Comparison of ENCODE assay signal across 9 cellular contexts in the genomic region with DNA sequence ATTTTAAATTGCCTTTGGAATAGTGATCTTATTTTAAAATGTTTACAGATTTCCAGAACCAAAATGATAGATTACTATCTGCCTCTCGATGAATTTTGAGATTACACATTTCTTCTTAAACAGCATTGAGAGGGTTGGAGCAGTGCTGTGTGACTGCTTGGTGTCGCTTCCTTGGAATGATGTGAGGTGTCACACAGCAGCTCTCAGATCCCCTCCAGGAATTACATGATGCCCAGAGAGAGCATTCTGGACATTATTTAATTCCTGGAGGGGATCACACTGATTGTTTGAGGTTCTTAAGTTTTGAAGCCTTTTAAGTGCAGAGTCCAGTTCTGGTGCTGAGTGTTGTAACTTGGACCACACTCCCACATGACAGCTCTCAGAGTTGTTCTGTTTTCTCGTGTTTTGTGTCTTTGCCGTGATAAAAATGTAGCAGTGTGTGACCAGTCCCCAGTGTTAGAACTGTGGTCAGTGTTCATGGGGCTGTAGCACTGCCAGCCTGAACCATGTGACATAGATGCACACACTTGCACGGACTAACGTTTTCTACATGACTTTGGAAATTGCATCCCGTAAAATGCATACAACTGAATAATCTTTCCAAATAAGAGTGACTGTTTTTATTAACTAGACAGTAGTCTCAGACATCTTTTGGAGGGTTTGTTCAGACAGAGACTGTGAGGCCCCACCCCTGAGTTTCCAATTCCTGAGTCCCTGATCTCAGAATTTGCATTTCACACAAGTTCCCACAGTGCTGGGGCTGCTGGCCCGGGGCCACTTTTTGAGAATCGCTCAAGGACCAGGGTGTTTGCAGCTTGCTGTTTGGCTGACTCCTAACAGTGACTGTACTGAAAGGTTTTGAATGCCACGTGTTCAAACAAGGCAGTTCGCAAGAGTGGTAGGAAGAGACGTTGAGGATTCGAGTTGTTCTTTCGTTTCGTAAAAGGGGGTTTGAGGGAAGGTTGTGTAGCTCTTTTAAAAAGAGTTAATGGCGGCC. TPM values are rescaled to one million over a fixed set of nuclear protein-coding genes. Genes with fewer than 3 reads are reported as not detected.
DNase-seq lines count a peak whose midpoint lies in the region; ATAC-seq and TF ChIP-seq lines count a peak whose summit lies in the region.
"Had no signal": no experiment of that assay in that cellular context is flagged by ENCODE, and none has a peak within 500 bp of the region (broad histone marks: within the 10 kb centered on the region; RNA-seq: fewer than 3 reads in every experiment).

No MANE protein-coding gene starts in this region.

- no peak overlapping the region for H3K18ac ChIP-seq in mesendoderm (ENCODE audit: low read length)

- H3K4me1 ChIP-seq in ACC112 (ENCODE audit: control insufficient read depth, insufficient read depth, low read length, unreplicated experiment): peaks cover 13% of the 10 kb centered on the region
- H3K4me1 ChIP-seq in left ventricle myocardium inferior: peaks cover 56% of the 10 kb centered on the region
- no peaks in the 10 kb centered on the region for H3K4me1 ChIP-seq in mesendoderm (ENCODE audit: control insufficient read depth, low read depth, low read length)

- H3K36me3 ChIP-seq in ACC112 (ENCODE audit: insufficient read depth, low read length) (peaks cover 15% of the 10 kb centered on the region; the same call in 1 of the 2 replicates), left ventricle myocardium inferior (peaks cover 65% of the 10 kb centered on the region), mesendoderm (ENCODE audit: control insufficient read depth, insufficient read depth, low read length) (peaks cover 5% of the 10 kb centered on the region)

- no peak overlapping the region for H3K9ac ChIP-seq in mesendoderm (ENCODE audit: low read length)

- no peak overlapping the region for H2AFZ ChIP-seq in ACC112 (ENCODE audit: low read length, unreplicated experiment)

- peaks cover 21% of the 10 kb centered on the region for H3K79me2 ChIP-seq in ACC112 (ENCODE audit: control insufficient read depth, insufficient read depth, low read length, unreplicated experiment)
- H3K79me2 ChIP-seq in mesendoderm (ENCODE audit: control insufficient read depth, insufficient read depth, low read length): no peaks in the 10 kb centered on the region

- peak; percentile 62 for DNase-seq in NCI-H1048 (lab: John Stamatoyannopoulos, UW)
- peak; percentile 67 for DNase-seq in left ventricle myocardium inferior
- DNase-seq in NCI-H526 treated with DMSO at 0.1 percent for 48 hours (lab: John Stamatoyannopoulos, UW): no peak
- DNase-seq in stimulated activated CD4-positive, alpha-beta T cell treated with anti-CD3 and anti-CD28 coated beads, Interleukin-4, amount 100 ng/mL, for 4 hours: no peak
- DNase-seq in DMS 273 treated with DMSO at 0.1 percent for 48 hours (lab: John Stamatoyannopoulos, UW): no peak
- no peak for DNase-seq in mesendoderm

- TF ChIP-seq CTCF in left ventricle myocardium inferior (IDR thresholded peaks at IDR 0.05; ENCODE audit: borderline replicate concordance): no peak

- no peak overlapping the region for H4K5ac ChIP-seq in mesendoderm (ENCODE audit: low read length)

- no peak overlapping the region for H3K23ac ChIP-seq in mesendoderm (ENCODE audit: low read length)

- H4K8ac ChIP-seq in mesendoderm (ENCODE audit: low read depth, low read length): no peak overlapping the region

- H3K27me3 ChIP-seq in ACC112 (ENCODE audit: insufficient read depth, low read length) (no peaks in the 10 kb centered on the region), left ventricle myocardium inferior (ENCODE audit: low read depth) (no peaks in the 10 kb centered on the region), mesendoderm (ENCODE audit: insufficient read depth, low read length, poor library complexity) (no peaks in the 10 kb centered on the region)

- intact Hi-C loops in left ventricle myocardium inferior (cut with micrococcal nuclease): no loop called here

- peaks cover 8% of the 10 kb centered on the region for H3K79me1 ChIP-seq in mesendoderm (ENCODE audit: low read length)

- 100% methylated on average over 5 of the region's 16 CpGs for WGBS in mesendoderm (ENCODE audit: extremely low coverage, insufficient coverage, low lambda C conversion rate)

- H2BK5ac ChIP-seq in mesendoderm (ENCODE audit: low read length): no peak overlapping the region

- no peaks in the 10 kb centered on the region for H3K9me3 ChIP-seq in left ventricle myocardium inferior (replicated peaks)

- H3K4me2 ChIP-seq in mesendoderm (ENCODE audit: low read length): no peak overlapping the region

- H3K27ac ChIP-seq in ACC112 (ENCODE audit: low read depth, low read length) (peak overlapping the region; percentile 62), left ventricle myocardium inferior (replicated peaks) (peak overlapping the region; percentile 13), mesendoderm (ENCODE audit: low read depth, low read length) (no peak overlapping the region)

- H3K4me3 ChIP-seq in ACC112 (ENCODE audit: low read depth, low read length): no peak overlapping the region
- H3K4me3 ChIP-seq in left ventricle myocardium inferior: no peak overlapping the region
- no peak overlapping the region for H3K4me3 ChIP-seq in mesendoderm (ENCODE audit: low read length)
- H3K4me3 ChIP-seq: skin epidermis had no signal

- H3K56ac ChIP-seq in mesendoderm (ENCODE audit: low read length): no peak overlapping the region

- H2AK5ac ChIP-seq in mesendoderm (ENCODE audit: low read length): no peak overlapping the region

- no peak overlapping the region for H3K4ac ChIP-seq in mesendoderm (ENCODE audit: low read depth, low read length)

- H2BK15ac ChIP-seq in mesendoderm (replicated peaks; ENCODE audit: low read depth): no peak overlapping the region

- H2BK120ac ChIP-seq in mesendoderm (ENCODE audit: low read depth, low read length): no peak overlapping the region

- ATAC-seq in GM19035 (IDR thresholded peaks at IDR 0.05; ENCODE audit: unreplicated experiment): peak; percentile 53

RNA-seq across cellular contexts. Expression of a gene that starts 26.0 kb away (rescaled TPM):
- 4.1 TPM for total RNA-seq in left ventricle myocardium inferior
- polyA plus RNA-seq in mesendoderm (2013, experiment 1 of 2): 23.4 TPM
- 23.7 TPM for polyA plus RNA-seq in mesendoderm (2013, experiment 2 of 2)

RNA-seq across cellular contexts. Expression of a gene that starts 26.4 kb away (rescaled TPM):
- 50.5 TPM for total RNA-seq in left ventricle myocardium inferior
- 32.3 TPM for polyA plus RNA-seq in mesendoderm (2013, experiment 1 of 2)
- 31.1 TPM for polyA plus RNA-seq in mesendoderm (2013, experiment 2 of 2)

Comparison
In these comparisons a context has a peak if more than half of its experiments do, and no peak if none do; other contexts are left out.
1. DNase-seq: peak in NCI-H1048 (single experiment) and left ventricle myocardium inferior (single experiment); none in NCI-H526 treated with DMSO at 0.1 percent for 48 hours (single experiment), stimulated activated CD4-positive, alpha-beta T cell treated with anti-CD3 and anti-CD28 coated beads, Interleukin-4, amount 100 ng/mL, for 4 hours (0 of 2), DMS 273 treated with DMSO at 0.1 percent for 48 hours (single experiment) and mesendoderm (single experiment).